Comparison of ENCODE assay signal across 10 cellular contexts in the genomic region with DNA sequence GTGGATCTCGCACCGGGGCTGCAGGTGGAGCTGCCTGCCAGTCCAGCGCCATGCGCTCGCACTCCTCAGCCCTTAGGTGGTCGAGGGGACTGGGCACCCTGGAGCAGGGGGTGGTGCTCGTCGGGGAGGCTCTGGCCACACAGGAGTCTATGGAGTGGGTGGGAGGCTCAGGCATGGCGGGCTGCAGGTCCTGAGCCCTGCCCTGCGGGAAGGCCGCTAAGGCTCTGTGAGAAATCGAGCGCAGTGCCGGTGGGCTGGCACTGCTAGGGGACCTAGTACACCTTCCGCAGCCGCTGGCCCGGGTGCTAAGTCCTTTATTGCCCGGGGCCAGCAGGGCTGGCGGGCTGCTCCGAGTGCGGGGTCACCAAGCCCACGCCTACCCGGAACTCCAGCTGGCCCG. TPM values are rescaled to one million over a fixed set of nuclear protein-coding genes. Genes with fewer than 3 reads are reported as not detected.
"Had no signal": no experiment of that assay in that cellular context is flagged by ENCODE, and none has a peak within 500 bp of the region (broad histone marks: within the 10 kb centered on the region; RNA-seq: fewer than 3 reads in every experiment).

No MANE protein-coding gene starts in this region.

RNA-seq across cellular contexts. Expression of gene TGIF2LX, which starts 43.9 kb away (rescaled TPM):
- total RNA-seq: OCI-LY7, PC-3, PC-9, Peyer's patch, Right ventricle myocardium inferior, Right ventricle myocardium superior, RPMI7951, SJCRH30, SJSA1, SK-MEL-5 had no signal
